1 cellular context compared by ENCODE assay signal in genomic region chr2:241865957-241866858, GRCh38.
A peak's percentile ranks its signal among the peaks of the same experiment; 100 is the strongest.
TF ChIP-seq lines count a peak whose summit lies in the region.

No MANE protein-coding gene starts in this region.

TF ChIP-seq in HepG2, 621 proteins besides CTCF, POLR2A, EP300 and RAD21:
- TF ChIP-seq CREB1 (IDR thresholded peaks at IDR 0.05), result no peak
- TF ChIP-seq CREB1 (CRISPR knock-in tag; IDR thresholded peaks at IDR 0.05), result no peak
- 0 out of 2 replicates have a peak, but pooled peaks have one; percentile 20 for TF ChIP-seq NFIB (CRISPR knock-in tag; IDR thresholded peaks at IDR 0.05; ENCODE audit: borderline replicate concordance)
- no peak for TF ChIP-seq MLLT10 (CRISPR knock-in tag; IDR thresholded peaks at IDR 0.05)
- peak; percentile 15; the same call in 1 of the 2 replicates for TF ChIP-seq EED (CRISPR knock-in tag; IDR thresholded peaks at IDR 0.05)
- no peak for TF ChIP-seq TFE3 (CRISPR knock-in tag; IDR thresholded peaks at IDR 0.05)
- peak; percentile 54 to 89 for TF ChIP-seq REST (IDR thresholded peaks at IDR 0.05; ENCODE audit: borderline replicate concordance in 1 of 2, low read depth in 1 of 2, low read length in 2 of 2)
- TF ChIP-seq ZNF383 (CRISPR knock-in tag; IDR thresholded peaks at IDR 0.05; ENCODE audit: borderline replicate concordance), result no peak
- TF ChIP-seq TBX2 (CRISPR knock-in tag; IDR thresholded peaks at IDR 0.05; ENCODE audit: borderline replicate concordance), result 0 out of 2 replicates have a peak, but pooled peaks have one; percentile 35
- TF ChIP-seq ZNF558 (CRISPR knock-in tag; IDR thresholded peaks at IDR 0.05; ENCODE audit: borderline replicate concordance), result 0 out of 2 replicates have a peak, but pooled peaks have one; percentile 33
- TF ChIP-seq ZNF547 (CRISPR knock-in tag; IDR thresholded peaks at IDR 0.05), result no peak
- TF ChIP-seq ZNF646 (CRISPR knock-in tag; IDR thresholded peaks at IDR 0.05), result peak; percentile 99
- no peak for TF ChIP-seq KMT2A (CRISPR knock-in tag; IDR thresholded peaks at IDR 0.05)
- 0 out of 2 replicates have a peak, but pooled peaks have one; percentile 17 for TF ChIP-seq SPEN (CRISPR knock-in tag; IDR thresholded peaks at IDR 0.05; ENCODE audit: low read depth)
- no peak for TF ChIP-seq ZNF709 (CRISPR knock-in tag; IDR thresholded peaks at IDR 0.05)
- peak; percentile 31; the same call in 1 of the 2 replicates for TF ChIP-seq UBTF (CRISPR knock-in tag; IDR thresholded peaks at IDR 0.05)
- 0 out of 2 replicates have a peak, but pooled peaks have one; percentile 20 for TF ChIP-seq ZNF589 (CRISPR knock-in tag; conservative IDR thresholded peaks at IDR 0.05)
